1 cellular context compared by ENCODE assay signal in the genomic region with DNA sequence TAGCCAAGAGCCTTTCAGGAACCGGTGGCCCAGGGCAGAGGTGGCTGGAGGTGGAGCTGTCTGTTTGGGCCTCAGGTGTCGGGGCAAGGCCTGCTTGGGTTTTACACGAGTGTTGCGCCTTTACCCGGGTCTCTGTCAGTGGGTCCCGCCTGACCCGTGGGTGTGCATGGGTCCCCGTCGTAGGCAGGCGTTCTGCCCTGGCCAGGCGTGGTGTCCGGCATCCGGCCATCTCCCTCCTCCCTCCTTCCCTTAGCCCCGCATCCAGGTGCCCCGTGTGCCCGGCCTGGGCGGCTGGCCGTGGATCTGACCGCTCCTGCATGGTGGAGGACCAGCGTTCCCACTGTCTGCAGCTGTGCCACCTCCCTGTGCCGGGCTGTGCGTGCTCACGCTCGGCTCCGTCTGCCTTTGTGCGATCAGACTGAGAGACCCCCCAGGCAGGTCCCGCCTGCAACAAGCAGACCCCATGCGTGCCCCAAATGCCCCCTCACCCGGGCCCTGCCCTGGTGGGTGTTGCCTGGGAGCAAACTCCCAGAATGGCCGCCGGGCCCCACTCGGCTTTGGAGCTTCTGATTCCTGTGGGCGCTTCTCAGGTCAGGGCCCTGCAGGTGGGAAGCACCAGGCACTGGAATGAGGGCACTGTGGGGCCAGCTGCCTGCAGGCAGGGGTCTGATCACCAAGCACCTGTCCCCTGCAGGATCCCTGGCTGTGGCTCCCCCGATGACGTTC.
TF ChIP-seq lines count a peak whose summit lies in the region.

No MANE protein-coding gene starts in this region.

TF ChIP-seq in H1, 55 proteins besides CTCF, POLR2A, EP300 and RAD21:
- TF ChIP-seq TEAD4 (IDR thresholded peaks at IDR 0.05; ENCODE audit: low read depth, low read length): no peak
- TF ChIP-seq, protein P1, sequence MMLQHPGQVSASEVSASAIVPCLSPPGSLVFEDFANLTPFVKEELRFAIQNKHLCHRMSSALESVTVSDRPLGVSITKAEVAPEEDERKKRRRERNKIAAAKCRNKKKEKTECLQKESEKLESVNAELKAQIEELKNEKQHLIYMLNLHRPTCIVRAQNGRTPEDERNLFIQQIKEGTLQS (IDR thresholded peaks at IDR 0.05; ENCODE audit: insufficient read depth, low read depth, low read length): no peak
- TF ChIP-seq SRF (IDR thresholded peaks at IDR 0.05; ENCODE audit: low read depth, low read length): no peak
- no peak for TF ChIP-seq SUZ12 (IDR thresholded peaks at IDR 0.05; ENCODE audit: low read length)
- TF ChIP-seq JUND (IDR thresholded peaks at IDR 0.05; ENCODE audit: low read length): no peak
- TF ChIP-seq NANOG (IDR thresholded peaks at IDR 0.05; ENCODE audit: insufficient read depth, low read depth, low read length, poor library complexity, severe bottlenecking): no peak
- no peak for TF ChIP-seq GTF2F1 (IDR thresholded peaks at IDR 0.05; ENCODE audit: borderline replicate concordance, low read depth, low read length)
- TF ChIP-seq, protein P2, sequence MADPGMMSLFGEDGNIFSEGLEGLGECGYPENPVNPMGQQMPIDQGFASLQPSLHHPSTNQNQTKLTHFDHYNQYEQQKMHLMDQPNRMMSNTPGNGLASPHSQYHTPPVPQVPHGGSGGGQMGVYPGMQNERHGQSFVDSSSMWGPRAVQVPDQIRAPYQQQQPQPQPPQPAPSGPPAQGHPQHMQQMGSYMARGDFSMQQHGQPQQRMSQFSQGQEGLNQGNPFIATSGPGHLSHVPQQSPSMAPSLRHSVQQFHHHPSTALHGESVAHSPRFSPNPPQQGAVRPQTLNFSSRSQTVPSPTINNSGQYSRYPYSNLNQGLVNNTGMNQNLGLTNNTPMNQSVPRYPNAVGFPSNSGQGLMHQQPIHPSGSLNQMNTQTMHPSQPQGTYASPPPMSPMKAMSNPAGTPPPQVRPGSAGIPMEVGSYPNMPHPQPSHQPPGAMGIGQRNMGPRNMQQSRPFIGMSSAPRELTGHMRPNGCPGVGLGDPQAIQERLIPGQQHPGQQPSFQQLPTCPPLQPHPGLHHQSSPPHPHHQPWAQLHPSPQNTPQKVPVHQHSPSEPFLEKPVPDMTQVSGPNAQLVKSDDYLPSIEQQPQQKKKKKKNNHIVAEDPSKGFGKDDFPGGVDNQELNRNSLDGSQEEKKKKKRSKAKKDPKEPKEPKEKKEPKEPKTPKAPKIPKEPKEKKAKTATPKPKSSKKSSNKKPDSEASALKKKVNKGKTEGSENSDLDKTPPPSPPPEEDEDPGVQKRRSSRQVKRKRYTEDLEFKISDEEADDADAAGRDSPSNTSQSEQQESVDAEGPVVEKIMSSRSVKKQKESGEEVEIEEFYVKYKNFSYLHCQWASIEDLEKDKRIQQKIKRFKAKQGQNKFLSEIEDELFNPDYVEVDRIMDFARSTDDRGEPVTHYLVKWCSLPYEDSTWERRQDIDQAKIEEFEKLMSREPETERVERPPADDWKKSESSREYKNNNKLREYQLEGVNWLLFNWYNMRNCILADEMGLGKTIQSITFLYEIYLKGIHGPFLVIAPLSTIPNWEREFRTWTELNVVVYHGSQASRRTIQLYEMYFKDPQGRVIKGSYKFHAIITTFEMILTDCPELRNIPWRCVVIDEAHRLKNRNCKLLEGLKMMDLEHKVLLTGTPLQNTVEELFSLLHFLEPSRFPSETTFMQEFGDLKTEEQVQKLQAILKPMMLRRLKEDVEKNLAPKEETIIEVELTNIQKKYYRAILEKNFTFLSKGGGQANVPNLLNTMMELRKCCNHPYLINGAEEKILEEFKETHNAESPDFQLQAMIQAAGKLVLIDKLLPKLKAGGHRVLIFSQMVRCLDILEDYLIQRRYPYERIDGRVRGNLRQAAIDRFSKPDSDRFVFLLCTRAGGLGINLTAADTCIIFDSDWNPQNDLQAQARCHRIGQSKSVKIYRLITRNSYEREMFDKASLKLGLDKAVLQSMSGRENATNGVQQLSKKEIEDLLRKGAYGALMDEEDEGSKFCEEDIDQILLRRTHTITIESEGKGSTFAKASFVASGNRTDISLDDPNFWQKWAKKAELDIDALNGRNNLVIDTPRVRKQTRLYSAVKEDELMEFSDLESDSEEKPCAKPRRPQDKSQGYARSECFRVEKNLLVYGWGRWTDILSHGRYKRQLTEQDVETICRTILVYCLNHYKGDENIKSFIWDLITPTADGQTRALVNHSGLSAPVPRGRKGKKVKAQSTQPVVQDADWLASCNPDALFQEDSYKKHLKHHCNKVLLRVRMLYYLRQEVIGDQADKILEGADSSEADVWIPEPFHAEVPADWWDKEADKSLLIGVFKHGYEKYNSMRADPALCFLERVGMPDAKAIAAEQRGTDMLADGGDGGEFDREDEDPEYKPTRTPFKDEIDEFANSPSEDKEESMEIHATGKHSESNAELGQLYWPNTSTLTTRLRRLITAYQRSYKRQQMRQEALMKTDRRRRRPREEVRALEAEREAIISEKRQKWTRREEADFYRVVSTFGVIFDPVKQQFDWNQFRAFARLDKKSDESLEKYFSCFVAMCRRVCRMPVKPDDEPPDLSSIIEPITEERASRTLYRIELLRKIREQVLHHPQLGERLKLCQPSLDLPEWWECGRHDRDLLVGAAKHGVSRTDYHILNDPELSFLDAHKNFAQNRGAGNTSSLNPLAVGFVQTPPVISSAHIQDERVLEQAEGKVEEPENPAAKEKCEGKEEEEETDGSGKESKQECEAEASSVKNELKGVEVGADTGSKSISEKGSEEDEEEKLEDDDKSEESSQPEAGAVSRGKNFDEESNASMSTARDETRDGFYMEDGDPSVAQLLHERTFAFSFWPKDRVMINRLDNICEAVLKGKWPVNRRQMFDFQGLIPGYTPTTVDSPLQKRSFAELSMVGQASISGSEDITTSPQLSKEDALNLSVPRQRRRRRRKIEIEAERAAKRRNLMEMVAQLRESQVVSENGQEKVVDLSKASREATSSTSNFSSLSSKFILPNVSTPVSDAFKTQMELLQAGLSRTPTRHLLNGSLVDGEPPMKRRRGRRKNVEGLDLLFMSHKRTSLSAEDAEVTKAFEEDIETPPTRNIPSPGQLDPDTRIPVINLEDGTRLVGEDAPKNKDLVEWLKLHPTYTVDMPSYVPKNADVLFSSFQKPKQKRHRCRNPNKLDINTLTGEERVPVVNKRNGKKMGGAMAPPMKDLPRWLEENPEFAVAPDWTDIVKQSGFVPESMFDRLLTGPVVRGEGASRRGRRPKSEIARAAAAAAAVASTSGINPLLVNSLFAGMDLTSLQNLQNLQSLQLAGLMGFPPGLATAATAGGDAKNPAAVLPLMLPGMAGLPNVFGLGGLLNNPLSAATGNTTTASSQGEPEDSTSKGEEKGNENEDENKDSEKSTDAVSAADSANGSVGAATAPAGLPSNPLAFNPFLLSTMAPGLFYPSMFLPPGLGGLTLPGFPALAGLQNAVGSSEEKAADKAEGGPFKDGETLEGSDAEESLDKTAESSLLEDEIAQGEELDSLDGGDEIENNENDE (IDR thresholded peaks at IDR 0.05; ENCODE audit: insufficient replicate concordance, low read length): no peak
- TF ChIP-seq, protein P3, sequence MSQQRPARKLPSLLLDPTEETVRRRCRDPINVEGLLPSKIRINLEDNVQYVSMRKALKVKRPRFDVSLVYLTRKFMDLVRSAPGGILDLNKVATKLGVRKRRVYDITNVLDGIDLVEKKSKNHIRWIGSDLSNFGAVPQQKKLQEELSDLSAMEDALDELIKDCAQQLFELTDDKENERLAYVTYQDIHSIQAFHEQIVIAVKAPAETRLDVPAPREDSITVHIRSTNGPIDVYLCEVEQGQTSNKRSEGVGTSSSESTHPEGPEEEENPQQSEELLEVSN (IDR thresholded peaks at IDR 0.05): no peak
- no peak for TF ChIP-seq TBP (IDR thresholded peaks at IDR 0.05; ENCODE audit: low read depth, low read length)
- TF ChIP-seq, protein P4, sequence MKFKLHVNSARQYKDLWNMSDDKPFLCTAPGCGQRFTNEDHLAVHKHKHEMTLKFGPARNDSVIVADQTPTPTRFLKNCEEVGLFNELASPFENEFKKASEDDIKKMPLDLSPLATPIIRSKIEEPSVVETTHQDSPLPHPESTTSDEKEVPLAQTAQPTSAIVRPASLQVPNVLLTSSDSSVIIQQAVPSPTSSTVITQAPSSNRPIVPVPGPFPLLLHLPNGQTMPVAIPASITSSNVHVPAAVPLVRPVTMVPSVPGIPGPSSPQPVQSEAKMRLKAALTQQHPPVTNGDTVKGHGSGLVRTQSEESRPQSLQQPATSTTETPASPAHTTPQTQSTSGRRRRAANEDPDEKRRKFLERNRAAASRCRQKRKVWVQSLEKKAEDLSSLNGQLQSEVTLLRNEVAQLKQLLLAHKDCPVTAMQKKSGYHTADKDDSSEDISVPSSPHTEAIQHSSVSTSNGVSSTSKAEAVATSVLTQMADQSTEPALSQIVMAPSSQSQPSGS (IDR thresholded peaks at IDR 0.05; ENCODE audit: low read length): no peak
- no peak for TF ChIP-seq RFX5 (IDR thresholded peaks at IDR 0.05; ENCODE audit: borderline replicate concordance, low read depth, low read length)
- TF ChIP-seq SP4 (IDR thresholded peaks at IDR 0.05; ENCODE audit: low read length): no peak
